Comparison of ENCODE assay signal across 31 cellular contexts in the genomic region with DNA sequence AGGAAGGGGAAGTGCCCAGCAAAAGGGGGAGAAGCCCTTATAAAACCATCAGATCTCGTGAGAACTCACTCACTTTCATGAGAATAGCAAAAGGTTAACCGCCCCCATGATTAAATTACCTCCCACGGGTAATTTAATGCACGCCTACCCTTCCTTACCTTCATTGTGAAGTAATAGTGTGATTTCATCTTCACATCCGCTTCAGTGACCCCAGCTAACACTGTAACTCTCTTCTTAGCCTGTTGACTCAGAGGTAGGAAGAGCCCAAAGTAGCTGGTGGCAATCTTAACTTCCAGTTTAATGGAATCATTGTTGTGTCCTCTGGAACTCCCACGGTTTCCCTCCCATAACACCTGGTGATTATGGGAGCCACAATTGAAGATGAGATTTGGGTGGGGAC.
"Had no signal": no experiment of that assay in that cellular context is flagged by ENCODE, and none has a peak within 500 bp of the region (broad histone marks: within the 10 kb centered on the region; RNA-seq: fewer than 3 reads in every experiment).

No MANE protein-coding gene starts in this region.

- DNase-seq: cortex of kidney; dorsolateral prefrontal cortex; effector CD4-positive, alpha-beta T cell; foreskin fibroblast; gastrocnemius medialis; hypothalamus; mucosa of descending colon; naive B cell; stimulated activated CD4-positive, alpha-beta T cell treated with anti-CD3 and anti-CD28 coated beads, Interleukin-12 subunit alpha, Interleukin-12 subunit beta, amount 100 ng/mL, for 4 hours; stimulated activated CD4-positive, alpha-beta T cell treated with anti-CD3 and anti-CD28 coated beads, Interleukin-1b, Interleukin-23, amount 100 ng/mL, for 48 hours; stimulated activated CD4-positive, alpha-beta T cell treated with anti-CD3 and anti-CD28 coated beads, Interleukin-4, amount 100 ng/mL, for 1 hour; stimulated activated CD8-positive, alpha-beta memory T cell treated with anti-CD3 and anti-CD28 coated beads, Interleukin-4, amount 100 ng/mL, for 48 hours; stimulated activated naive CD4-positive, alpha-beta T cell; stimulated activated naive CD8-positive, alpha-beta T cell treated with anti-CD3 and anti-CD28 coated beads, Interleukin-15, amount 100 ng/mL, for 72 hours; transverse colon; upper lobe of right lung; uterus had no signal

- H3K4me3 Mint-ChIP-seq: memory B cell; mesothelial cell of epicardium; naive B cell; natural killer cell treated with Interleukin-12 subunit alpha and Interleukin-12 subunit beta and Interleukin-15 and Interleukin-18, amount 100 ng/mL, for 72 hours; neural progenitor cell; stimulated activated naive CD8-positive, alpha-beta T cell treated with anti-CD3 and anti-CD28 coated beads, Interleukin-15, amount 100 ng/mL, for 72 hours had no signal

- H3K27me3 ChIP-seq: dorsolateral prefrontal cortex, gastrocnemius medialis, neural progenitor cell, right atrium auricular region, suprapubic skin, transverse colon, upper lobe of right lung, uterus had no signal

- H3K27ac Mint-ChIP-seq: memory B cell; mesothelial cell of epicardium; natural killer cell treated with Interleukin-12 subunit alpha and Interleukin-12 subunit beta and Interleukin-15 and Interleukin-18, amount 100 ng/mL, for 72 hours; neural progenitor cell; progenitor cell of endocrine pancreas; stimulated activated naive CD8-positive, alpha-beta T cell treated with anti-CD3 and anti-CD28 coated beads, Interleukin-15, amount 100 ng/mL, for 72 hours had no signal

- H3K4me2 ChIP-seq: neural progenitor cell, smooth muscle cell had no signal

- ATAC-seq: esophagus mucosa; gastrocnemius medialis; left lobe of liver; mucosa of descending colon; natural killer cell treated with Interleukin-12 subunit alpha and Interleukin-12 subunit beta and Interleukin-15 and Interleukin-18, amount 100 ng/mL, for 72 hours; sciatic nerve; stimulated activated naive CD8-positive, alpha-beta T cell treated with anti-CD3 and anti-CD28 coated beads, Interleukin-15, amount 100 ng/mL, for 72 hours; upper lobe of right lung had no signal

- H3K27ac ChIP-seq: dorsolateral prefrontal cortex, epithelial cell of prostate, gastrocnemius medialis, neural progenitor cell, parathyroid adenoma, right atrium auricular region, suprapubic skin, transverse colon, upper lobe of right lung, uterus had no signal

- H3K36me3 Mint-ChIP-seq: memory B cell, naive B cell had no signal

- H2AFZ ChIP-seq: neural progenitor cell, parathyroid adenoma had no signal

- H3K9ac ChIP-seq: neural progenitor cell, parathyroid adenoma had no signal

- H3K9me3 ChIP-seq: gastrocnemius medialis, upper lobe of right lung had no signal

- H3K4me3 ChIP-seq: dorsolateral prefrontal cortex, gastrocnemius medialis, lung, mucosa of descending colon, neural progenitor cell, right atrium auricular region, smooth muscle cell, suprapubic skin, transverse colon, upper lobe of right lung, uterus had no signal

- H3K4me1 ChIP-seq: parathyroid adenoma, right atrium auricular region, suprapubic skin, transverse colon, upper lobe of right lung, uterus had no signal

- H3K27me3 Mint-ChIP-seq: memory B cell; naive B cell; natural killer cell treated with Interleukin-12 subunit alpha and Interleukin-12 subunit beta and Interleukin-15 and Interleukin-18, amount 100 ng/mL, for 72 hours; progenitor cell of endocrine pancreas; stimulated activated naive CD8-positive, alpha-beta T cell treated with anti-CD3 and anti-CD28 coated beads, Interleukin-15, amount 100 ng/mL, for 72 hours had no signal

- H3K4me1 Mint-ChIP-seq: memory B cell; naive B cell; stimulated activated naive CD8-positive, alpha-beta T cell treated with anti-CD3 and anti-CD28 coated beads, Interleukin-15, amount 100 ng/mL, for 72 hours had no signal

- H3K36me3 ChIP-seq: gastrocnemius medialis, right atrium auricular region, suprapubic skin, transverse colon, upper lobe of right lung, uterus had no signal
